In the genomic region with DNA sequence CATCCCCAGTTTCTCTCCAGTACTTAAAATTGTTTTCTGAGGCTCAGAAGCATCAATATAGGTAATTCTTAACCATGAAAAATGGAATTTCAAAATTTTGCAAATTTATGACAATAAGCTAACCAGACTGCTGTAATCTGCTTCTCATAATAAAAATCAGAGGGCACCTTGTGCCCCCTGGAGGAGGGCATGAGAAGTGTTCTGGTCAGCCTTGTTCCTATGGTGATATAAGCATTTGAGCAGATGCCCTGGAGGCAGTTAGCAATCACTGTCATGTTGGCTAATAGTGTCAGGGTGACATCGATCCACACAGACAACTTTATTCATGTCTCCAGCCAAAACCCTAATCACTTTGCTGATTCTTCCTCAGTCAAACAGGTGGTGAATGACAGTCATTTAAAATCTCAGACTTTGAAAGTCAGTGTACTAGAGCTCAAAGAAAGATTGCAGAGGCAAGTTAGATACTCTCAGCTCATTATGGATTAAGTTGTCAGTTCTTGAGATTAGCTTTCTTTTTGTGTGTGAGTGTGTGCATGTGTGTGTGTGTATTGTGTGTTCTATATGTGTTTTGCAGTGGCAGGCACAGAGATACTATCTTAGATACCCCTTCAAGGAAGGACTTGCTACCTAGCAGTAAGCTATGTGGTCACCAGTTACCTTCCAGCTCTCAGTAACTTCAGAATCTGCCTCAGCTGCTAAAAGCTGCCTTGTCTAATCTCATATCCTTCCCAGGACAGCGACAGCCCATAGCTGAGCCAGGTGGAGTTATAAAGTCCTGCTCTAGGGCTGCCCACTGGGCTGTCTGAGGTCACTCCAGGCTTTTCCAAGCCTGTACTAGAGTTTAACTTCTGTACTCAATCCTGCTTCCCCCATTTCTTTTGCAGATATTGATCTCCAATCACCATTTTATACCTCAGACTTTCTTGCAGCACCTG, we compare ENCODE assay signal across 8 cellular contexts.
DNase-seq lines count a peak whose midpoint lies in the region; ATAC-seq and TF ChIP-seq lines count a peak whose summit lies in the region.

No MANE protein-coding gene starts in this region.

- in situ Hi-C loops in ACHN (cut with HindIII; ENCODE audit: low pct_ligation_motif_present, low pct_unique_long_range_greater_than_20kb, low sequenced_read_pairs) (no loop called here), G401 (cut with HindIII; ENCODE audit: low sequenced_read_pairs) (no loop called here)

- peak; percentile 37 for DNase-seq in ACHN
- peak; percentile 30 for DNase-seq in NCI-H446 treated with DMSO at 0.1 percent for 48 hours (lab: John Stamatoyannopoulos, UW)
- DNase-seq in erythroblast (lab: John Stamatoyannopoulos, UW), result peak; percentile 9 to 33
- no peak for DNase-seq in G401 (ENCODE audit: low spot score)
- DNase-seq in superior temporal gyrus (ENCODE audit: extremely low spot score), result no peak
- no peak for DNase-seq in GM19240 (ENCODE audit: insufficient read length, low spot score)

- peak; percentile 49 for ATAC-seq in GM18861 (IDR thresholded peaks at IDR 0.05; ENCODE audit: unreplicated experiment)
- no peak for ATAC-seq in HG03469 (IDR thresholded peaks at IDR 0.05; ENCODE audit: unreplicated experiment)

- no peak for TF ChIP-seq POLR2A in erythroblast (IDR thresholded peaks at IDR 0.05; ENCODE audit: low read length)

Comparison
In these comparisons a context has a peak if more than half of its experiments do, and no peak if none do; other contexts are left out.
1. DNase-seq: peak in ACHN (single experiment), NCI-H446 treated with DMSO at 0.1 percent for 48 hours (single experiment) and erythroblast (2 of 2); none in G401 (single experiment), superior temporal gyrus (single experiment) and GM19240 (single experiment).